8 cellular contexts compared by ENCODE assay signal in genomic region chr11:4539603-4540219, GRCh38. TPM values are rescaled to one million over a fixed set of nuclear protein-coding genes. Genes with fewer than 3 reads are reported as not detected.
DNase-seq lines count a peak whose midpoint lies in the region; ATAC-seq, FAIRE-seq and TF ChIP-seq lines count a peak whose summit lies in the region.

No MANE protein-coding gene starts in this region.

- H3K36me3 ChIP-seq in IMR-90 (ENCODE audit: control insufficient read depth, insufficient read depth, low read length) (no peaks in the 10 kb centered on the region), breast epithelium (no peaks in the 10 kb centered on the region), keratinocyte (ENCODE audit: control insufficient read depth in 2 of 2, extremely low read depth in 1 of 2, insufficient read depth in 2 of 2, low read length in 2 of 2) (no peaks in the 10 kb centered on the region)

- H3K79me1 ChIP-seq in IMR-90 (ENCODE audit: low read depth in 1 of 2, low read length in 2 of 2): no peaks in the 10 kb centered on the region

- peak; percentile 68 for TF ChIP-seq CTCF in IMR-90 (conservative IDR thresholded peaks at IDR 0.05; ENCODE audit: low read depth, low read length)
- TF ChIP-seq CTCF in breast epithelium (IDR thresholded peaks at IDR 0.05): peak; percentile 32 to 49 (median 38)
- peak; percentile 74 to 80 (median 77) for TF ChIP-seq CTCF in keratinocyte (optimal IDR thresholded peaks at IDR 0.05 in 1 of 3, IDR thresholded peaks at IDR 0.05 in 1 of 3, conservative IDR thresholded peaks at IDR 0.05 in 1 of 3; ENCODE audit: extremely low read depth in 1 of 3, insufficient read depth in 2 of 3, low read length in 3 of 3)

- no CpG with 5 or more reads among the region's 3 CpGs for WGBS in IMR-90 (ENCODE audit: extremely low coverage in 2 of 2, insufficient read length in 1 of 2), 2 experiments

- H4K91ac ChIP-seq in IMR-90 (ENCODE audit: insufficient read depth, low read depth, low read length): no peak overlapping the region

- no peak overlapping the region for H3K4ac ChIP-seq in IMR-90 (ENCODE audit: low read depth, low read length)

- H3K4me2 ChIP-seq in IMR-90 (ENCODE audit: low read depth, low read length) (no peak overlapping the region), keratinocyte (ENCODE audit: control insufficient read depth, extremely low read depth, insufficient read depth, low read depth, low read length) (no peak overlapping the region)

- no TSS peak for BruUV-seq in IMR-90 (replicated peaks; lab: Mats Ljungman, UMichigan)

- no peak overlapping the region for H3K27ac ChIP-seq in IMR-90 (ENCODE audit: insufficient read depth, low read length)
- no peak overlapping the region for H3K27ac ChIP-seq in breast epithelium
- no peak overlapping the region for H3K27ac ChIP-seq in keratinocyte (ENCODE audit: control insufficient read depth, insufficient read depth, low read length)

- H2AFZ ChIP-seq in IMR-90 (replicated peaks; ENCODE audit: low read length, poor library complexity) (no peak overlapping the region), keratinocyte (ENCODE audit: control insufficient read depth, low read length) (no peak overlapping the region)

- no peak overlapping the region for H3K14ac ChIP-seq in IMR-90 (replicated peaks; ENCODE audit: low read depth, low read length)

- H3K9me1 ChIP-seq in IMR-90 (ENCODE audit: insufficient read depth, low read length) (no peaks in the 10 kb centered on the region), keratinocyte (ENCODE audit: control insufficient read depth, extremely low read depth, insufficient read depth, low read length) (no peaks in the 10 kb centered on the region)

- ATAC-seq in GM18508 (IDR thresholded peaks at IDR 0.05; ENCODE audit: insufficient read depth, unreplicated experiment): peak; percentile 61
- peak; percentile 95 for ATAC-seq in IMR-90 (ENCODE audit: low read depth)
- ATAC-seq in HG02981 (IDR thresholded peaks at IDR 0.05; ENCODE audit: unreplicated experiment): no peak

- no peak overlapping the region for H2BK20ac ChIP-seq in IMR-90 (ENCODE audit: low read depth, low read length)

- no peak overlapping the region for H3K56ac ChIP-seq in IMR-90 (ENCODE audit: extremely low read depth, insufficient read depth, low read length)

- H3K4me3 ChIP-seq in IMR-90 (ENCODE audit: insufficient read depth, low read depth, low read length) (no peak overlapping the region), breast epithelium (no peak overlapping the region), keratinocyte (ENCODE audit: control insufficient read depth in 2 of 3, extremely low read depth in 1 of 3, insufficient read depth in 2 of 3, low read depth in 1 of 3, low read length in 3 of 3) (no peak overlapping the region)

- no peak overlapping the region for H3K9ac ChIP-seq in IMR-90 (ENCODE audit: low read depth, low read length)
- H3K9ac ChIP-seq in keratinocyte (ENCODE audit: control insufficient read depth, extremely low read depth, insufficient read depth, low read length): no peak overlapping the region

- peak; percentile 50; the same call in 1 of the 2 replicates for TF ChIP-seq RAD21 in IMR-90 (IDR thresholded peaks at IDR 0.05; ENCODE audit: low read length)

- H2BK120ac ChIP-seq in IMR-90 (ENCODE audit: low read depth, low read length): no peak overlapping the region

- no peaks in the 10 kb centered on the region for H4K20me1 ChIP-seq in IMR-90 (ENCODE audit: insufficient read depth, low read length)
- no peaks in the 10 kb centered on the region for H4K20me1 ChIP-seq in keratinocyte (ENCODE audit: control insufficient read depth, extremely low read depth, insufficient read depth, low read length)

- H2AK9ac ChIP-seq in IMR-90 (replicated peaks; ENCODE audit: low read depth, low read length, poor library complexity): no peak overlapping the region

- H3K9me3 ChIP-seq in IMR-90 (ENCODE audit: control insufficient read depth, insufficient read depth, low read length) (no peaks in the 10 kb centered on the region), breast epithelium (no peaks in the 10 kb centered on the region), keratinocyte (ENCODE audit: control insufficient read depth, low read depth, low read length) (no peaks in the 10 kb centered on the region)

- DNase-seq in AML-193 (lab: John Stamatoyannopoulos, UW): peak; percentile 45 to 57
- DNase-seq in IMR-90: peak; percentile 29
- DNase-seq in UCSD-AML1 (lab: John Stamatoyannopoulos, UW; ENCODE audit: unreplicated experiment): peak; percentile 24
- no peak for DNase-seq in breast epithelium (ENCODE audit: low spot score in 2 of 2)
- no peak for DNase-seq in keratinocyte (ENCODE audit: low read depth, low spot score)
- DNase-seq in stimulated activated CD4-positive, alpha-beta T cell treated with anti-CD3 and anti-CD28 coated beads, Interleukin-4, amount 100 ng/mL, for 24 hours: peak; percentile 51

- H3K27me3 ChIP-seq in IMR-90 (ENCODE audit: control insufficient read depth, insufficient read depth, low read length): no peaks in the 10 kb centered on the region
- H3K27me3 ChIP-seq in breast epithelium: no peaks in the 10 kb centered on the region
- no peaks in the 10 kb centered on the region for H3K27me3 ChIP-seq in keratinocyte (ENCODE audit: control insufficient read depth, extremely low read depth, insufficient read depth, low read length)

- H4K8ac ChIP-seq in IMR-90 (ENCODE audit: low read depth in 2 of 2, low read length in 2 of 2): no peak overlapping the region

- H2BK5ac ChIP-seq in IMR-90 (ENCODE audit: low read depth, low read length, poor library complexity, severe bottlenecking): no peak overlapping the region

- dilution Hi-C loops in IMR-90 (cut with HindIII; ENCODE audit: low sequenced_read_pairs, unreplicated experiment) (no loop called here), keratinocyte (cut with MboI; ENCODE audit: extremely low pct_ligation_motif_present, low sequenced_read_pairs) (no loop called here)

- POLR2A ChIA-PET in IMR-90 (lab: Charles Lee; ENCODE audit: unreplicated experiment): no interaction called here

- CTCF ChIA-PET in IMR-90 (lab: Yijun Ruan, JAX): interaction anchor here (0.6 to 2.9 kb wide), 10 partner anchors 13 to 928 kb away, joined by 3 to 28 read pairs (median 3); no protein-coding TSS in a partner anchor

- TF ChIP-seq POLR2A in IMR-90 (IDR thresholded peaks at IDR 0.05; ENCODE audit: low read depth, low read length): no peak
- no peak for TF ChIP-seq POLR2A in breast epithelium (IDR thresholded peaks at IDR 0.05)

- no peaks in the 10 kb centered on the region for H3K4me1 ChIP-seq in IMR-90 (ENCODE audit: control insufficient read depth, insufficient read depth, low read length)
- H3K4me1 ChIP-seq in breast epithelium: no peaks in the 10 kb centered on the region
- H3K4me1 ChIP-seq in keratinocyte (ENCODE audit: control insufficient read depth, extremely low read depth, insufficient read depth, low read length): peaks cover 8% of the 10 kb centered on the region

- no peak overlapping the region for H2BK15ac ChIP-seq in IMR-90 (ENCODE audit: low read depth, low read length)

- intact Hi-C loops in IMR-90 (cut with micrococcal nuclease) (loop anchor here (1.0 kb wide), 2 partner anchors 352 to 357 kb away; no protein-coding TSS in a partner anchor), breast epithelium (cut with DNase I; ENCODE audit: low total_unique reads) (no loop called here)

- no peak overlapping the region for H3K23ac ChIP-seq in IMR-90 (ENCODE audit: low read depth, low read length)

- no peak overlapping the region for H2AK5ac ChIP-seq in IMR-90 (ENCODE audit: low read depth, low read length)

- no peak overlapping the region for H4K5ac ChIP-seq in IMR-90 (ENCODE audit: low read depth, low read length)

- no peak overlapping the region for H3K18ac ChIP-seq in IMR-90 (ENCODE audit: low read depth, low read length)

- in situ Hi-C loops in IMR-90 (cut with MboI; ENCODE audit: low sequenced_read_pairs): loop anchor here (5.0 kb wide), 1 partner anchor 357 kb away; no protein-coding TSS in a partner anchor

- peak; percentile 52 for FAIRE-seq in keratinocyte (lab: Jason Lieb, UNC)

- H3K79me2 ChIP-seq in keratinocyte (ENCODE audit: control insufficient read depth, insufficient read depth, low read length): no peaks in the 10 kb centered on the region

RNA-seq across cellular contexts. Expression of gene OR52M1, which starts 5.3 kb away (rescaled TPM):
- total RNA-seq in IMR-90 (2012; rRNA removed) (not detected in 2 replicates), breast epithelium (not detected)
- polyA plus RNA-seq in IMR-90 (2012; rRNA removed) (not detected in 2 replicates), keratinocyte (not detected in 3 replicates)
- polyA plus RNA-seq in IMR-90 (2012; cell fraction: cytosol; rRNA removed): not detected in 2 replicates
- not detected in 2 replicates for polyA plus RNA-seq in IMR-90 (2012; cell fraction: nucleus; rRNA removed; ENCODE audit: low replicate concordance)
- polyA plus RNA-seq in keratinocyte (2011; ENCODE audit: low read depth): not detected
- not detected in 2 replicates for polyA plus RNA-seq in keratinocyte (2011; cell fraction: cytosol; rRNA removed)
- polyA plus RNA-seq in keratinocyte (2011; cell fraction: nucleus; rRNA removed): not detected in 2 replicates
- not detected in 2 replicates for polyA plus RNA-seq in keratinocyte (2012; ENCODE audit: low replicate concordance)
- polyA minus RNA-seq in keratinocyte: not detected in 3 replicates
- polyA minus RNA-seq in keratinocyte (2011; cell fraction: cytosol; rRNA and poly(A)+ RNA removed): not detected
- polyA minus RNA-seq in keratinocyte (2011; cell fraction: nucleus; rRNA and poly(A)+ RNA removed): not detected in 2 replicates

RNA-seq across cellular contexts. Expression of gene OR52I2, which starts 41.8 kb away (rescaled TPM):
- total RNA-seq in IMR-90 (2012; rRNA removed) (not detected in 2 replicates), breast epithelium (not detected)
- polyA plus RNA-seq in IMR-90 (2012; rRNA removed) (not detected in 2 replicates), keratinocyte (not detected in 3 replicates)
- polyA plus RNA-seq in IMR-90 (2012; cell fraction: cytosol; rRNA removed): not detected in 2 replicates
- not detected in 2 replicates for polyA plus RNA-seq in IMR-90 (2012; cell fraction: nucleus; rRNA removed; ENCODE audit: low replicate concordance)
- not detected for polyA plus RNA-seq in keratinocyte (2011; ENCODE audit: low read depth)
- not detected in 2 replicates for polyA plus RNA-seq in keratinocyte (2011; cell fraction: cytosol; rRNA removed)
- not detected in 2 replicates for polyA plus RNA-seq in keratinocyte (2011; cell fraction: nucleus; rRNA removed)
- polyA plus RNA-seq in keratinocyte (2012; ENCODE audit: low replicate concordance): not detected in 2 replicates
- not detected in 3 replicates for polyA minus RNA-seq in keratinocyte
- polyA minus RNA-seq in keratinocyte (2011; cell fraction: cytosol; rRNA and poly(A)+ RNA removed): not detected
- not detected in 2 replicates for polyA minus RNA-seq in keratinocyte (2011; cell fraction: nucleus; rRNA and poly(A)+ RNA removed)

RNA-seq across cellular contexts. Expression of gene OR52I1, which starts 54.1 kb away (rescaled TPM):
- total RNA-seq in IMR-90 (2012; rRNA removed): not detected in 2 replicates
- polyA plus RNA-seq in IMR-90 (2012; rRNA removed): not detected in 2 replicates
- not detected in 2 replicates for polyA plus RNA-seq in IMR-90 (2012; cell fraction: cytosol; rRNA removed)
- not detected in 2 replicates for polyA plus RNA-seq in IMR-90 (2012; cell fraction: nucleus; rRNA removed; ENCODE audit: low replicate concordance)
- not detected for total RNA-seq in breast epithelium
- polyA plus RNA-seq in keratinocyte: not detected in 3 replicates
- polyA plus RNA-seq in keratinocyte (2011; ENCODE audit: low read depth): not detected
- polyA plus RNA-seq in keratinocyte (2011; cell fraction: cytosol; rRNA removed): not detected in 2 replicates
- polyA plus RNA-seq in keratinocyte (2011; cell fraction: nucleus; rRNA removed): not detected in 2 replicates
- polyA plus RNA-seq in keratinocyte (2012; ENCODE audit: low replicate concordance): not detected in 2 replicates
- not detected in 3 replicates for polyA minus RNA-seq in keratinocyte
- polyA minus RNA-seq in keratinocyte (2011; cell fraction: cytosol; rRNA and poly(A)+ RNA removed): not detected
- not detected in 2 replicates for polyA minus RNA-seq in keratinocyte (2011; cell fraction: nucleus; rRNA and poly(A)+ RNA removed)

RNA-seq across cellular contexts. Expression of gene OR52K1, which starts 57.3 kb away (rescaled TPM):
- total RNA-seq in IMR-90 (2012; rRNA removed) (not detected in 2 replicates), breast epithelium (under 1 TPM in 2 of 3 donors, not detected in 1; under 0.01 TPM)
- polyA plus RNA-seq in IMR-90 (2012; rRNA removed) (not detected in 2 replicates), keratinocyte (not detected in 3 replicates)
- polyA plus RNA-seq in IMR-90 (2012; cell fraction: cytosol; rRNA removed): not detected in 2 replicates
- polyA plus RNA-seq in IMR-90 (2012; cell fraction: nucleus; rRNA removed; ENCODE audit: low replicate concordance): not detected in 2 replicates
- not detected for polyA plus RNA-seq in keratinocyte (2011; ENCODE audit: low read depth)
- not detected in 2 replicates for polyA plus RNA-seq in keratinocyte (2011; cell fraction: cytosol; rRNA removed)
- polyA plus RNA-seq in keratinocyte (2011; cell fraction: nucleus; rRNA removed): not detected in 2 replicates
- polyA plus RNA-seq in keratinocyte (2012; ENCODE audit: low replicate concordance): not detected in 2 replicates
- not detected in 3 replicates for polyA minus RNA-seq in keratinocyte
- polyA minus RNA-seq in keratinocyte (2011; cell fraction: cytosol; rRNA and poly(A)+ RNA removed): not detected
- 0.08 TPM in 1 of 2 replicates, not detected in the other for polyA minus RNA-seq in keratinocyte (2011; cell fraction: nucleus; rRNA and poly(A)+ RNA removed)

Comparison
In these comparisons a context has a peak if more than half of its experiments do, and no peak if none do; other contexts are left out.
1. DNase-seq: peak in AML-193 (2 of 2), IMR-90 (single experiment), UCSD-AML1 (single experiment) and stimulated activated CD4-positive, alpha-beta T cell treated with anti-CD3 and anti-CD28 coated beads, Interleukin-4, amount 100 ng/mL, for 24 hours (single experiment); none in breast epithelium (0 of 2) and keratinocyte (single experiment).
2. Peak in every context shown above with its lines, with median percentiles within 50 percentile points of each other: CTCF ChIP-seq.